Comparison of ENCODE assay signal across 2 cellular contexts in genomic region chr1:36397083-36397377, GRCh38.
TF ChIP-seq lines count a peak whose summit lies in the region.

No MANE protein-coding gene starts in this region.

TF ChIP-seq in endothelial cell of umbilical vein, 7 proteins besides CTCF, POLR2A, EP300 and RAD21:
- TF ChIP-seq GATA2 (IDR thresholded peaks at IDR 0.05; ENCODE audit: insufficient read depth, insufficient read length, low read depth, low read length) (no peak), FOS (IDR thresholded peaks at IDR 0.05; ENCODE audit: borderline replicate concordance, insufficient read depth, low read length) (no peak), MAX (IDR thresholded peaks at IDR 0.05; ENCODE audit: insufficient read depth, insufficient read length) (no peak), MYC (IDR thresholded peaks at IDR 0.05; ENCODE audit: low read depth, low read length) (no peak), JUN (IDR thresholded peaks at IDR 0.05; ENCODE audit: borderline replicate concordance, insufficient read depth, insufficient read length, low read depth) (no peak), EZH2 (IDR thresholded peaks at IDR 0.05; ENCODE audit: borderline replicate concordance, low read depth, low read length, severe bottlenecking) (no peak), POLR2AphosphoS5 (IDR thresholded peaks at IDR 0.05; ENCODE audit: insufficient read depth, low read depth, low read length) (no peak)

TF ChIP-seq in HEK293T, 16 proteins besides CTCF, POLR2A, EP300 and RAD21:
- TF ChIP-seq BHLHE40 (IDR thresholded peaks at IDR 0.05; ENCODE audit: borderline replicate concordance) (no peak), L3MBTL2 (conservative IDR thresholded peaks at IDR 0.05) (no peak), CTBP1 (IDR thresholded peaks at IDR 0.05; ENCODE audit: borderline replicate concordance) (no peak)
